10 cellular contexts compared by ENCODE assay signal in genomic region chr16:27551046-27551445, GRCh38. TPM values are rescaled to one million over a fixed set of nuclear protein-coding genes. Genes with fewer than 3 reads are reported as not detected.
DNase-seq lines count a peak whose midpoint lies in the region; ATAC-seq and TF ChIP-seq lines count a peak whose summit lies in the region.
"Had no signal": no experiment of that assay in that cellular context is flagged by ENCODE, and none has a peak within 500 bp of the region (broad histone marks: within the 10 kb centered on the region; RNA-seq: fewer than 3 reads in every experiment).

No MANE protein-coding gene starts in this region.

- H3K9me3 ChIP-seq in mammary epithelial cell (replicated peaks; ENCODE audit: insufficient read depth, low read length) (no peaks in the 10 kb centered on the region), neural progenitor cell (ENCODE audit: low read depth) (no peaks in the 10 kb centered on the region)

- H3K36me3 ChIP-seq in mammary epithelial cell (ENCODE audit: insufficient read depth, low read length) (no peaks in the 10 kb centered on the region), neural progenitor cell (no peaks in the 10 kb centered on the region)

- TF ChIP-seq CTCF in Calu3 (IDR thresholded peaks at IDR 0.05; ENCODE audit: unreplicated experiment) (no peak), mammary epithelial cell (conservative IDR thresholded peaks at IDR 0.05 in 1 of 2, IDR thresholded peaks at IDR 0.05 in 1 of 2; ENCODE audit: extremely low read depth in 1 of 2, insufficient read depth in 1 of 2, low read depth in 1 of 2, low read length in 2 of 2) (no peak), neural progenitor cell (IDR thresholded peaks at IDR 0.05) (no peak)

- H3K36me3 Mint-ChIP-seq in Calu3 (ENCODE audit: insufficient read depth, unreplicated experiment), result peaks cover 38% of the 10 kb centered on the region
- H3K36me3 Mint-ChIP-seq in neural progenitor cell, result peaks cover 9% of the 10 kb centered on the region

- intact Hi-C loops in Calu3 (cut with micrococcal nuclease; ENCODE audit: unreplicated experiment) (no loop called here), mammary epithelial cell (cut with micrococcal nuclease) (no loop called here)

- in situ Hi-C loops in mammary epithelial cell (cut with MboI; ENCODE audit: low sequenced_read_pairs in 2 of 2), result no loop called here

- dilution Hi-C loops in mammary epithelial cell (cut with HindIII; ENCODE audit: low sequenced_read_pairs), result no loop called here

- H3K27me3 ChIP-seq in mammary epithelial cell (ENCODE audit: insufficient read depth, low read length) (no peaks in the 10 kb centered on the region), neural progenitor cell (no peaks in the 10 kb centered on the region)

- peak overlapping the region; percentile 91 for H3K27ac ChIP-seq in mammary epithelial cell (ENCODE audit: insufficient read depth, low read depth, low read length)
- no peak overlapping the region for H3K27ac ChIP-seq in neural progenitor cell

- H3K4me3 Mint-ChIP-seq in Calu3 (ENCODE audit: low read depth, unreplicated experiment) (peak overlapping the region; percentile 95), neural progenitor cell (peak overlapping the region; percentile 98)

- H3K9ac ChIP-seq in mammary epithelial cell (ENCODE audit: insufficient read depth, low read length), result peak overlapping the region; percentile 12
- H3K9ac ChIP-seq in neural progenitor cell, result peak overlapping the region; percentile 67

- peaks cover 19% of the 10 kb centered on the region for H3K4me1 ChIP-seq in mammary epithelial cell (ENCODE audit: insufficient read depth, low read length)
- H3K4me1 ChIP-seq in neural progenitor cell, result peaks cover 10% of the 10 kb centered on the region

- peaks cover 65% of the 10 kb centered on the region for H3K79me2 ChIP-seq in mammary epithelial cell (ENCODE audit: insufficient read depth, low read length)
- H3K79me2 ChIP-seq in neural progenitor cell (ENCODE audit: low read depth), result peaks cover 73% of the 10 kb centered on the region

- no peak overlapping the region for H2AFZ ChIP-seq in mammary epithelial cell (ENCODE audit: low read depth, low read length)
- H2AFZ ChIP-seq in neural progenitor cell (replicated peaks), result no peak overlapping the region

- H3K9me3 Mint-ChIP-seq in Calu3 (ENCODE audit: low read depth, unreplicated experiment) (no peaks in the 10 kb centered on the region), neural progenitor cell (no peaks in the 10 kb centered on the region)

- H3K4me1 Mint-ChIP-seq in Calu3 (ENCODE audit: low read depth, unreplicated experiment) (peaks cover 35% of the 10 kb centered on the region), neural progenitor cell (peaks cover 31% of the 10 kb centered on the region)

- 44% methylated on average over 1 of the region's 1 CpG for WGBS in mammary epithelial cell (ENCODE audit: low coverage, missing lambda C conversion rate)

- peak overlapping the region; percentile 100 for H3K4me3 ChIP-seq in Jurkat, Clone E6-1 (ENCODE audit: low read length)
- peak overlapping the region in 2 of 3 experiments; percentile 72 to 99 for H3K4me3 ChIP-seq in mammary epithelial cell (replicated peaks in 1 of 3; ENCODE audit: insufficient read depth in 1 of 3, low read depth in 2 of 3, low read length in 3 of 3)
- H3K4me3 ChIP-seq in neural progenitor cell, result peak overlapping the region; percentile 84

- CTCF ChIA-PET in Calu3 (lab: Charles Lee) (interaction anchor here (1.5 to 1.7 kb wide), 2 partner anchors 316 to 520 kb away, joined by 5 read pairs; no protein-coding TSS in a partner anchor), mammary epithelial cell (lab: Charles Lee; ENCODE audit: low non-redundant PET) (no interaction called here)

- no peaks in the 10 kb centered on the region for H3F3A ChIP-seq in neural progenitor cell (ENCODE audit: low read depth)

- H3K4me2 ChIP-seq in mammary epithelial cell (ENCODE audit: insufficient read depth, low read depth, low read length), result peak overlapping the region; percentile 73
- peak overlapping the region; percentile 79 for H3K4me2 ChIP-seq in neural progenitor cell

- peak overlapping the region; percentile 98 for H3K27ac Mint-ChIP-seq in Calu3 (ENCODE audit: unreplicated experiment)
- H3K27ac Mint-ChIP-seq in neural progenitor cell, result no peak overlapping the region

- no peak for DNase-seq in Calu3
- no peak for DNase-seq in Jurkat, Clone E6-1 (ENCODE audit: low read depth, low spot score)
- no peak for DNase-seq in mammary epithelial cell
- DNase-seq in neural progenitor cell (ENCODE audit: low spot score), result no peak
- no peak for DNase-seq in HK-2 (ENCODE audit: unreplicated experiment)
- DNase-seq in NCI-H226, result no peak
- DNase-seq: NCI-H1092; stimulated activated CD4-positive, alpha-beta T cell treated with anti-CD3 and anti-CD28 coated beads, Interleukin-1b, Interleukin-23, amount 100 ng/mL, for 48 hours had no signal

- H3K27me3 Mint-ChIP-seq in Calu3 (ENCODE audit: unreplicated experiment) (no peaks in the 10 kb centered on the region), neural progenitor cell (ENCODE audit: insufficient read depth, low read depth) (no peaks in the 10 kb centered on the region)

- ATAC-seq in GM18861 (IDR thresholded peaks at IDR 0.05; ENCODE audit: unreplicated experiment) (no peak), GM21723 (IDR thresholded peaks at IDR 0.05; ENCODE audit: unreplicated experiment) (no peak)

- no TSS peak for BruUV-seq in Calu3 (replicated peaks; lab: Mats Ljungman, UMichigan)
- BruUV-seq in mammary epithelial cell (replicated peaks; lab: Mats Ljungman, UMichigan), result no TSS peak

- H4K20me1 ChIP-seq in mammary epithelial cell (ENCODE audit: insufficient read depth, low read length), result no peaks in the 10 kb centered on the region
- H4K20me1 ChIP-seq in neural progenitor cell (ENCODE audit: low read depth), result peaks cover 28% of the 10 kb centered on the region

RNA-seq across cellular contexts. Expression of gene KATNIP, which starts 1.1 kb away (rescaled TPM):
- 37.8 and 46.9 TPM in 2 replicates for total RNA-seq in Calu3 (2022)
- 10.2 TPM for polyA plus RNA-seq in Jurkat, Clone E6-1 (2012; ENCODE audit: insufficient read depth, insufficient read length)
- 10 to 100 TPM; 22.6 to 31.2 TPM for total RNA-seq in mammary epithelial cell
- 13.7 TPM for polyA plus RNA-seq in mammary epithelial cell
- 74.2 TPM for polyA minus RNA-seq in mammary epithelial cell
- 10.0 and 20.9 TPM in 2 replicates for total RNA-seq in neural progenitor cell (ENCODE audit: low replicate concordance)

RNA-seq across cellular contexts. Expression of gene GTF3C1, which starts 1.3 kb away (rescaled TPM):
- total RNA-seq in Calu3 (2022), result 88.5 and 90.9 TPM in 2 replicates
- 52.1 TPM for polyA plus RNA-seq in Jurkat, Clone E6-1 (2012; ENCODE audit: insufficient read depth, insufficient read length)
- 10 to 100 TPM; 75.8 to 78.3 TPM for total RNA-seq in mammary epithelial cell
- polyA plus RNA-seq in mammary epithelial cell, result 30.8 TPM
- polyA minus RNA-seq in mammary epithelial cell, result 116 TPM
- 60.9 and 117 TPM in 2 replicates for total RNA-seq in neural progenitor cell (ENCODE audit: low replicate concordance)
